Comparison of ENCODE assay signal across 8 cellular contexts in the genomic region with DNA sequence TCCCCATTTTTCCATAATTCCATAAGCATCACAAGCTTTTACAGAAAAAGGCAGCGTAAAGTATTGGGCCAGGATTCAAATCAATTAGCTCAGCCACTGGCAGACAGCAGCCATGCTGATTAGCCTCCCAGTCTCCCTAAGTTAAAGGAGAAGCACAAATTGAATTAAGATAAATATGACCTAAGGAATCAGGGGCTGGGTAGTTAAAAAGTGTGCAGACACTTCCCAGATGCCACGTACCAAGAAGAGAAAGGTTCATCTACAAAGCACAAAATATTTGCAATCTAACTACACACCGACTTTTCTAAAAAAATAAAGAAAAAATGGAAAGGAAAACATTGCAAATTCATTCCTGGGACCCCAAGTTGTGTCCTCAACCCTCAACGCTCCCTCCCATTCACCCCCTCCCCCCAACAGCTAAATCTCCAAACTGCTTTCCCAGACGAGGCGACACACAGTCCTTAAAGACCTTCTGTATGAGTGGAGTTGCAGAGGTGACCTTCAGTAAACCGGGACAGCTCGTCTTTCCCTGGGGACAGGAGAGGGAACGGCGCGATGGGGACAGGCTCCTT. TPM values are rescaled to one million over a fixed set of nuclear protein-coding genes. Genes with fewer than 3 reads are reported as not detected.
DNase-seq lines count a peak whose midpoint lies in the region; ATAC-seq and TF ChIP-seq lines count a peak whose summit lies in the region.

No MANE protein-coding gene starts in this region.

- H3K27me3 ChIP-seq in GM23338 (ENCODE audit: insufficient read depth) (no peaks in the 10 kb centered on the region), iPS-18a (ENCODE audit: control insufficient read depth, insufficient read depth, low read length) (no peaks in the 10 kb centered on the region)

- H3K79me2 ChIP-seq in GM23338 (replicated peaks; ENCODE audit: insufficient read depth) = peaks cover 59% of the 10 kb centered on the region

- H3K9me3 ChIP-seq in iPS-18a (ENCODE audit: control insufficient read depth, low read depth, low read length) = no peaks in the 10 kb centered on the region

- H3K27ac ChIP-seq in 22Rv1 (peak overlapping the region; percentile 91), GM23338 (ENCODE audit: low read depth) (peak overlapping the region; percentile 72; the same call in 1 of the 2 replicates), iPS-18a (ENCODE audit: low read length) (peak overlapping the region; percentile 73)

- no peak overlapping the region for H2AFZ ChIP-seq in GM23338

- peak overlapping the region; percentile 97 for H3K27ac Mint-ChIP-seq in GM23338
- peak overlapping the region; percentile 100 for H3K27ac Mint-ChIP-seq in activated T-helper 1 cell treated with anti-CD3 and anti-CD28 coated beads, Interleukin-12 subunit alpha, Interleukin-12 subunit beta, Interleukin-2, Interleukin-4 antibody, amounts not matched to agents 30 ng/mL and 10 ng/mL and 1 ng/mL, durations not matched to agents 14 hours and 24 hours and 36 hours
- peak overlapping the region; percentile 98 for H3K27ac Mint-ChIP-seq in stimulated activated naive CD8-positive, alpha-beta T cell treated with anti-CD3 and anti-CD28 coated beads, Interleukin-15, amount 100 ng/mL, for 72 hours

- peaks cover 23% of the 10 kb centered on the region for H3K4me1 ChIP-seq in GM23338 (ENCODE audit: insufficient read depth)
- peaks cover 8% of the 10 kb centered on the region for H3K4me1 ChIP-seq in iPS-18a (ENCODE audit: control insufficient read depth, low read depth, low read length)

- H3K36me3 ChIP-seq in GM23338 (ENCODE audit: insufficient read depth) = peaks cover 9% of the 10 kb centered on the region; the same call in 1 of the 2 replicates
- peaks cover 18% of the 10 kb centered on the region for H3K36me3 ChIP-seq in iPS-18a (ENCODE audit: control insufficient read depth, low read depth, low read length)

- H3K4me2 ChIP-seq in GM23338 = peak overlapping the region; percentile 90

- ATAC-seq in GM23338 (no peak), GM19397 (IDR thresholded peaks at IDR 0.05; ENCODE audit: unreplicated experiment) (no peak), HG02571 (IDR thresholded peaks at IDR 0.05; ENCODE audit: unreplicated experiment) (no peak)
- ATAC-seq in stimulated activated naive CD8-positive, alpha-beta T cell treated with anti-CD3 and anti-CD28 coated beads, Interleukin-15, amount 100 ng/mL, for 72 hours = no peak

- intact Hi-C loops in activated T-helper 1 cell treated with anti-CD3 and anti-CD28 coated beads, Interleukin-12 subunit alpha, Interleukin-12 subunit beta, Interleukin-2, Interleukin-4 antibody, amounts not matched to agents 30 ng/mL and 10 ng/mL and 1 ng/mL, durations not matched to agents 14 hours and 24 hours and 36 hours (cut with micrococcal nuclease) = loop anchor here (1.0 to 5.0 kb wide), 3 partner anchors 36 to 155 kb away; a partner anchor contains a TSS

- peaks cover 34% of the 10 kb centered on the region for H3K36me3 Mint-ChIP-seq in GM23338 (ENCODE audit: low read depth)
- peaks cover 16% of the 10 kb centered on the region for H3K36me3 Mint-ChIP-seq in activated T-helper 1 cell treated with anti-CD3 and anti-CD28 coated beads, Interleukin-12 subunit alpha, Interleukin-12 subunit beta, Interleukin-2, Interleukin-4 antibody, amounts not matched to agents 30 ng/mL and 10 ng/mL and 1 ng/mL, durations not matched to agents 14 hours and 24 hours and 36 hours (ENCODE audit: low read depth)

- no peaks in the 10 kb centered on the region for H3F3A ChIP-seq in GM23338 (replicated peaks; ENCODE audit: low read depth)

- TF ChIP-seq CTCF in 22Rv1 (IDR thresholded peaks at IDR 0.05) (no peak), GM23338 (conservative IDR thresholded peaks at IDR 0.05; ENCODE audit: low read depth in 2 of 2) (no peak)

- H3K27me3 Mint-ChIP-seq in GM23338 (ENCODE audit: insufficient read depth, low read depth, poor library complexity) = peaks cover 4% of the 10 kb centered on the region
- no peaks in the 10 kb centered on the region for H3K27me3 Mint-ChIP-seq in activated T-helper 1 cell treated with anti-CD3 and anti-CD28 coated beads, Interleukin-12 subunit alpha, Interleukin-12 subunit beta, Interleukin-2, Interleukin-4 antibody, amounts not matched to agents 30 ng/mL and 10 ng/mL and 1 ng/mL, durations not matched to agents 14 hours and 24 hours and 36 hours (ENCODE audit: insufficient read depth)
- no peaks in the 10 kb centered on the region for H3K27me3 Mint-ChIP-seq in stimulated activated naive CD8-positive, alpha-beta T cell treated with anti-CD3 and anti-CD28 coated beads, Interleukin-15, amount 100 ng/mL, for 72 hours

- H3K4me1 Mint-ChIP-seq in GM23338 = peaks cover 16% of the 10 kb centered on the region
- H3K4me1 Mint-ChIP-seq in activated T-helper 1 cell treated with anti-CD3 and anti-CD28 coated beads, Interleukin-12 subunit alpha, Interleukin-12 subunit beta, Interleukin-2, Interleukin-4 antibody, amounts not matched to agents 30 ng/mL and 10 ng/mL and 1 ng/mL, durations not matched to agents 14 hours and 24 hours and 36 hours (ENCODE audit: low read depth) = peaks cover 20% of the 10 kb centered on the region
- peaks cover 51% of the 10 kb centered on the region for H3K4me1 Mint-ChIP-seq in stimulated activated naive CD8-positive, alpha-beta T cell treated with anti-CD3 and anti-CD28 coated beads, Interleukin-15, amount 100 ng/mL, for 72 hours

- no peaks in the 10 kb centered on the region for H3K9me3 Mint-ChIP-seq in GM23338
- H3K9me3 Mint-ChIP-seq in activated T-helper 1 cell treated with anti-CD3 and anti-CD28 coated beads, Interleukin-12 subunit alpha, Interleukin-12 subunit beta, Interleukin-2, Interleukin-4 antibody, amounts not matched to agents 30 ng/mL and 10 ng/mL and 1 ng/mL, durations not matched to agents 14 hours and 24 hours and 36 hours = no peaks in the 10 kb centered on the region
- H3K9me3 Mint-ChIP-seq in stimulated activated naive CD8-positive, alpha-beta T cell treated with anti-CD3 and anti-CD28 coated beads, Interleukin-15, amount 100 ng/mL, for 72 hours = no peaks in the 10 kb centered on the region

- no peak for DNase-seq in GM23338 (ENCODE audit: low spot score)
- no peak for DNase-seq in activated T-helper 1 cell treated with anti-CD3 and anti-CD28 coated beads, Interleukin-12 subunit alpha, Interleukin-12 subunit beta, Interleukin-2, Interleukin-4 antibody, amounts not matched to agents 30 ng/mL and 10 ng/mL and 1 ng/mL, durations not matched to agents 14 hours and 24 hours and 36 hours (ENCODE audit: low spot score)
- DNase-seq in stimulated activated naive CD8-positive, alpha-beta T cell treated with anti-CD3 and anti-CD28 coated beads, Interleukin-15, amount 100 ng/mL, for 72 hours = no peak
- DNase-seq in foreskin melanocyte = no peak

- peak overlapping the region; percentile 91 for H3K9ac ChIP-seq in iPS-18a (ENCODE audit: low read length)

- H4K20me1 ChIP-seq in GM23338 (replicated peaks; ENCODE audit: insufficient read depth) = peaks cover 30% of the 10 kb centered on the region

- H3K9me2 ChIP-seq in GM23338 (ENCODE audit: insufficient read depth) = no peaks in the 10 kb centered on the region; the same call in 1 of the 2 replicates

- peak overlapping the region; percentile 97 for H3K4me3 Mint-ChIP-seq in GM23338
- peak overlapping the region; percentile 99 for H3K4me3 Mint-ChIP-seq in activated T-helper 1 cell treated with anti-CD3 and anti-CD28 coated beads, Interleukin-12 subunit alpha, Interleukin-12 subunit beta, Interleukin-2, Interleukin-4 antibody, amounts not matched to agents 30 ng/mL and 10 ng/mL and 1 ng/mL, durations not matched to agents 14 hours and 24 hours and 36 hours
- H3K4me3 Mint-ChIP-seq in stimulated activated naive CD8-positive, alpha-beta T cell treated with anti-CD3 and anti-CD28 coated beads, Interleukin-15, amount 100 ng/mL, for 72 hours = peak overlapping the region; percentile 97 to 98

- H3K4me3 ChIP-seq in GM23338 (peak overlapping the region; percentile 85), iPS-18a (ENCODE audit: low read length) (peak overlapping the region; percentile 87)

TF ChIP-seq in GM23338, 12 proteins besides CTCF, POLR2A, EP300 and RAD21 (continues in another document):
- TF ChIP-seq ZNF331 (CRISPR knock-in tag; IDR thresholded peaks at IDR 0.05; ENCODE audit: low read depth) (no peak), JUNB (IDR thresholded peaks at IDR 0.05; ENCODE audit: unreplicated experiment) (no peak), CREB1 (CRISPR knock-in tag; IDR thresholded peaks at IDR 0.05; ENCODE audit: low read depth) (no peak), ZNF114 (CRISPR knock-in tag; IDR thresholded peaks at IDR 0.05) (no peak), EZH2 (IDR thresholded peaks at IDR 0.05; ENCODE audit: low read depth, unreplicated experiment) (no peak), EZH2phosphoT487 (IDR thresholded peaks at IDR 0.05; ENCODE audit: unreplicated experiment) (no peak), POLR2AphosphoS5 (IDR thresholded peaks at IDR 0.05; ENCODE audit: low read depth) (no peak), STAT1 (IDR thresholded peaks at IDR 0.05; ENCODE audit: unreplicated experiment) (no peak)
- TF ChIP-seq, protein P1, sequence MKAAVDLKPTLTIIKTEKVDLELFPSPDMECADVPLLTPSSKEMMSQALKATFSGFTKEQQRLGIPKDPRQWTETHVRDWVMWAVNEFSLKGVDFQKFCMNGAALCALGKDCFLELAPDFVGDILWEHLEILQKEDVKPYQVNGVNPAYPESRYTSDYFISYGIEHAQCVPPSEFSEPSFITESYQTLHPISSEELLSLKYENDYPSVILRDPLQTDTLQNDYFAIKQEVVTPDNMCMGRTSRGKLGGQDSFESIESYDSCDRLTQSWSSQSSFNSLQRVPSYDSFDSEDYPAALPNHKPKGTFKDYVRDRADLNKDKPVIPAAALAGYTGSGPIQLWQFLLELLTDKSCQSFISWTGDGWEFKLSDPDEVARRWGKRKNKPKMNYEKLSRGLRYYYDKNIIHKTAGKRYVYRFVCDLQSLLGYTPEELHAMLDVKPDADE (IDR thresholded peaks at IDR 0.05) = no peak

RNA-seq across cellular contexts. Expression of a gene that starts 1.2 kb away (rescaled TPM):
- total RNA-seq in GM23338 (2014; rRNA removed; shearing (Covaris generic)) = 101 and 108 TPM in 2 replicates
- 71.1 and 77.3 TPM in 2 replicates for polyA plus RNA-seq in GM23338 (2016; fragmentation: Nextera tagmentation; extraction: Ambion mirVana)
- 124 and 133 TPM in 2 replicates for total RNA-seq in activated T-helper 1 cell treated with anti-CD3 and anti-CD28 coated beads, Interleukin-12 subunit alpha, Interleukin-12 subunit beta, Interleukin-2, Interleukin-4 antibody, amounts not matched to agents 30 ng/mL and 10 ng/mL and 1 ng/mL, durations not matched to agents 14 hours and 24 hours and 36 hours
